ENCODE assay signal across 2 cellular contexts in genomic region chr5:37496902-37497445, GRCh38.
TF ChIP-seq lines count a peak whose summit lies in the region.

No MANE protein-coding gene starts in this region.

TF ChIP-seq in HEK293, 187 proteins besides CTCF, POLR2A, EP300 and RAD21 (continued from another document):
- TF ChIP-seq ZNF398 (tag by site-specific recombination; IDR thresholded peaks at IDR 0.05) (peak; percentile 34; the same call in 1 of the 2 replicates), ZNF529 (tag by site-specific recombination; IDR thresholded peaks at IDR 0.05; ENCODE audit: insufficient replicate concordance) (no peak)

TF ChIP-seq in WTC11, 78 proteins besides CTCF, POLR2A, EP300 and RAD21 (continued from another document):
- no peak for TF ChIP-seq ZNF532 (CRISPR knock-in tag; IDR thresholded peaks at IDR 0.05; ENCODE audit: borderline replicate concordance)
- TF ChIP-seq JUN (CRISPR knock-in tag; IDR thresholded peaks at IDR 0.05) = no peak
- TF ChIP-seq E2F4 (CRISPR knock-in tag; IDR thresholded peaks at IDR 0.05; ENCODE audit: borderline replicate concordance, low read depth) = no peak
- no peak for TF ChIP-seq ELF4 (CRISPR knock-in tag; IDR thresholded peaks at IDR 0.05; ENCODE audit: low read depth)
- no peak for TF ChIP-seq ZBTB43 (CRISPR knock-in tag; IDR thresholded peaks at IDR 0.05)
- no peak for TF ChIP-seq ZNF425 (CRISPR knock-in tag; conservative IDR thresholded peaks at IDR 0.05)
- TF ChIP-seq MYBL2 (CRISPR knock-in tag; IDR thresholded peaks at IDR 0.05) = no peak
- no peak for TF ChIP-seq RORB (CRISPR knock-in tag; IDR thresholded peaks at IDR 0.05)
- TF ChIP-seq ATF1 (CRISPR knock-in tag; IDR thresholded peaks at IDR 0.05) = no peak
- TF ChIP-seq FOXK1 (CRISPR knock-in tag; IDR thresholded peaks at IDR 0.05) = no peak
- no peak for TF ChIP-seq RELA (CRISPR knock-in tag; IDR thresholded peaks at IDR 0.05; ENCODE audit: borderline replicate concordance)
- TF ChIP-seq SMAD3 (CRISPR knock-in tag; IDR thresholded peaks at IDR 0.05; ENCODE audit: borderline replicate concordance) = no peak
- TF ChIP-seq TP53 (CRISPR knock-in tag; IDR thresholded peaks at IDR 0.05) = no peak
TF ChIP-seq in WTC11: peak in this region for 0.
